1 cellular context compared by ENCODE assay signal in the genomic region with DNA sequence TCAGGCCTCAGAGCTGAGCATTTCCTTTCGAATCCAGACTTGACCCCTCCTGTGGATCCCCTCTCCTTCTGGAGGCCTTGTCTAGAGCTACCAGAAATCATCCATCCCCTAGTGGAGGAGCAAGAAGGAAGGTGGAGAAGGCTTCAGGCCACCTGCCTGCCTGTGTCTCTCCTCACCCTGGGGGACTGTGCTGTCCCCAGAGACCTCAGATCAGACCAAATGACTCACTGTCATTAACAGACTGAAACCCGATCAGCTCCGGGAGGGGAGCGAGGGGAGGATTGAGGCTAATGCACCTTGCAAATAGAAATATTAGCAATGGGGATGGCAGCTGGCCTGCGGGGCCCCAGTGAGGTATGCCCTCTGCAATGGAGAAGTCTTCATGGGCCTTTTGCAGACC.
TF ChIP-seq lines count a peak whose summit lies in the region.

No MANE protein-coding gene starts in this region.

TF ChIP-seq in HepG2, 621 proteins besides CTCF, POLR2A, EP300 and RAD21:
- no peak for TF ChIP-seq ZNF318 (CRISPR knock-in tag; IDR thresholded peaks at IDR 0.05)
- no peak for TF ChIP-seq DBP (CRISPR knock-in tag; IDR thresholded peaks at IDR 0.05; ENCODE audit: not compliant biosample characterization)
- no peak for TF ChIP-seq ZBTB33 (CRISPR knock-in tag; IDR thresholded peaks at IDR 0.05)
- TF ChIP-seq, protein P1, sequence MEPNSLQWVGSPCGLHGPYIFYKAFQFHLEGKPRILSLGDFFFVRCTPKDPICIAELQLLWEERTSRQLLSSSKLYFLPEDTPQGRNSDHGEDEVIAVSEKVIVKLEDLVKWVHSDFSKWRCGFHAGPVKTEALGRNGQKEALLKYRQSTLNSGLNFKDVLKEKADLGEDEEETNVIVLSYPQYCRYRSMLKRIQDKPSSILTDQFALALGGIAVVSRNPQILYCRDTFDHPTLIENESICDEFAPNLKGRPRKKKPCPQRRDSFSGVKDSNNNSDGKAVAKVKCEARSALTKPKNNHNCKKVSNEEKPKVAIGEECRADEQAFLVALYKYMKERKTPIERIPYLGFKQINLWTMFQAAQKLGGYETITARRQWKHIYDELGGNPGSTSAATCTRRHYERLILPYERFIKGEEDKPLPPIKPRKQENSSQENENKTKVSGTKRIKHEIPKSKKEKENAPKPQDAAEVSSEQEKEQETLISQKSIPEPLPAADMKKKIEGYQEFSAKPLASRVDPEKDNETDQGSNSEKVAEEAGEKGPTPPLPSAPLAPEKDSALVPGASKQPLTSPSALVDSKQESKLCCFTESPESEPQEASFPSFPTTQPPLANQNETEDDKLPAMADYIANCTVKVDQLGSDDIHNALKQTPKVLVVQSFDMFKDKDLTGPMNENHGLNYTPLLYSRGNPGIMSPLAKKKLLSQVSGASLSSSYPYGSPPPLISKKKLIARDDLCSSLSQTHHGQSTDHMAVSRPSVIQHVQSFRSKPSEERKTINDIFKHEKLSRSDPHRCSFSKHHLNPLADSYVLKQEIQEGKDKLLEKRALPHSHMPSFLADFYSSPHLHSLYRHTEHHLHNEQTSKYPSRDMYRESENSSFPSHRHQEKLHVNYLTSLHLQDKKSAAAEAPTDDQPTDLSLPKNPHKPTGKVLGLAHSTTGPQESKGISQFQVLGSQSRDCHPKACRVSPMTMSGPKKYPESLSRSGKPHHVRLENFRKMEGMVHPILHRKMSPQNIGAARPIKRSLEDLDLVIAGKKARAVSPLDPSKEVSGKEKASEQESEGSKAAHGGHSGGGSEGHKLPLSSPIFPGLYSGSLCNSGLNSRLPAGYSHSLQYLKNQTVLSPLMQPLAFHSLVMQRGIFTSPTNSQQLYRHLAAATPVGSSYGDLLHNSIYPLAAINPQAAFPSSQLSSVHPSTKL (CRISPR knock-in tag; IDR thresholded peaks at IDR 0.05) = no peak
- TF ChIP-seq ZNF674 (CRISPR knock-in tag; IDR thresholded peaks at IDR 0.05; ENCODE audit: low read depth) = no peak
- no peak for TF ChIP-seq KDM3A (CRISPR knock-in tag; IDR thresholded peaks at IDR 0.05; ENCODE audit: low read depth)
- TF ChIP-seq ZNF644 (CRISPR knock-in tag; IDR thresholded peaks at IDR 0.05; ENCODE audit: low read depth) = no peak
- TF ChIP-seq NR2F2 (IDR thresholded peaks at IDR 0.05; ENCODE audit: borderline replicate concordance, low read depth) = no peak
TF ChIP-seq in HepG2: peak in this region for 0.
